In the genomic region with DNA sequence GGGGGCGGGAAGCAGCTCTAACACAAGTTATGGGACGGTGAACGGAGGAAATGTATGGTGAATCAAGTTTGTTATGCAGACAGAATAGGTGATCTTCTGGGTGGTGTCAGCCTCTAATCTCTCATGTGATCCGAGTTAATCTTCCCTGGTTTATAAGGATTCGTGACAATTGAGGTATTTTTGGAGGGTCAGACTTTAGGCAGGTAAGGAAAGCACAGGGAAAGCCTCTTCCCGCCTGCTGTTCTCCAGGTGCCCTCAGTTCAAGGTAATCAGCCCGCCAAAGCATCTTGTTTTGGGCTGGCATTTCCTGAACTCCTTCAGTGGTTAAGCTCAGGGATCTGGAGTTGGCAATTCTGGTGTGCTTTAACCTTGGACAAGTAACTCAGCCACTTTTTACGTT, we compare ENCODE assay signal across 1 cellular context.
TF ChIP-seq lines count a peak whose summit lies in the region.

No MANE protein-coding gene starts in this region.

TF ChIP-seq in K562, 482 proteins besides CTCF, POLR2A, EP300 and RAD21:
- TF ChIP-seq BRD4 (IDR thresholded peaks at IDR 0.05) (no peak), SMARCB1 (IDR thresholded peaks at IDR 0.05; ENCODE audit: insufficient read length, low read depth) (peak; percentile 62)
